ENCODE assay signal across 23 cellular contexts in the genomic region with DNA sequence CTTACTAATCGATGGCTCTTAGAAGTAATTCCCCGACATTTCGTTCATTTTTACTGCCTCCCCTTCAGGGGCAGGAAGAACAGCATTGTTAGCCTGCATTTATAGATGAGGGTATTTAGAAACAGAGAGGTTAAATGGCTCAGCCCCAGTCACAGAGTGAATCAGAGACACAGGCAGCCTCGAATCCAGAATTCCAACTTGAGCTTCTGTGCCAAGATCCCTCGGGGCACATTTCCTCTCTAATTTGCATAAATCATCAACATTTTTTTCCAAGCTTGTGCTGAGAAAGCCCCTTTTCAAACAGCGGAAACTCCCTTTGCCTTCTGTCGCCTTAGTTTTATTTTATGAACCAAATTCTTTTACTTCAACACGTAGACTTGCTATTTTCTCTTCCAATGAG.
DNase-seq lines count a peak whose midpoint lies in the region; ATAC-seq and TF ChIP-seq lines count a peak whose summit lies in the region.
"Had no signal": no experiment of that assay in that cellular context is flagged by ENCODE, and none has a peak within 500 bp of the region (broad histone marks: within the 10 kb centered on the region; RNA-seq: fewer than 3 reads in every experiment).

No MANE protein-coding gene starts in this region.

- H3K9ac ChIP-seq in SK-N-MC (ENCODE audit: insufficient read length) = no peak overlapping the region
- H3K9ac ChIP-seq: parathyroid adenoma had no signal

- DNase-seq in A172 (ENCODE audit: low spot score) (peak; percentile 18), ELR (ENCODE audit: low read depth) (peak; percentile 90), SK-N-MC (ENCODE audit: low read depth, low spot score) (peak; percentile 91), fibroblast of gingiva (ENCODE audit: low read depth) (peak; percentile 24), NCI-H1930 (lab: John Stamatoyannopoulos, UW) (no peak), HEK293T (ENCODE audit: extremely low spot score) (no peak), ACHN (no peak)
- DNase-seq: activated B cell treated with CpG ODN at 0.5 μM for 24 hours; adrenal gland; AML-193; DMS153; left colon; NCI-H1417; NCI-H510A treated with DMSO at 0.1 percent for 48 hours; stimulated activated naive B cell treated with anti-CD40 and anti-IgM and Interleukin-4, amounts not matched to agents 10 μg/mL and 1 μg/mL and 100 μg/mL, for 72 hours; upper lobe of right lung had no signal

- peak overlapping the region; percentile 84 for H3K27ac ChIP-seq in SK-N-MC
- H3K27ac ChIP-seq: adrenal gland, coronary artery, hepatocyte, parathyroid adenoma, upper lobe of right lung had no signal

- in situ Hi-C loops in ACHN (cut with HindIII; ENCODE audit: low pct_ligation_motif_present, low pct_unique_long_range_greater_than_20kb, low sequenced_read_pairs) = no loop called here

- peak overlapping the region; percentile 66 for H3K4me3 ChIP-seq in SK-N-MC
- H3K4me3 ChIP-seq: adrenal gland, coronary artery, hepatocyte, K562, upper lobe of right lung had no signal

- CTCF ChIA-PET in HEK293T (lab: Yijun Ruan, JAX) = no interaction called here

- H3K9me3 ChIP-seq in SK-N-MC (ENCODE audit: low read depth, low read length) = peaks cover 3% of the 10 kb centered on the region; the same call in 1 of the 2 replicates
- H3K9me3 ChIP-seq: upper lobe of right lung had no signal

- H3K36me3 ChIP-seq in SK-N-MC (ENCODE audit: insufficient read depth, low read length) = no peaks in the 10 kb centered on the region
- H3K36me3 ChIP-seq: adrenal gland, upper lobe of right lung had no signal

- POLR2A ChIA-PET in HEK293T (lab: Yijun Ruan, JAX) = interaction anchor here (0.7 kb wide), 1 partner anchor 13 kb away, joined by 3 read pairs; no protein-coding TSS in a partner anchor

- ATAC-seq in GM19467 (IDR thresholded peaks at IDR 0.05; ENCODE audit: unreplicated experiment) = no peak
- ATAC-seq: HCT116; K562; left colon; Panc1; stimulated activated naive B cell treated with anti-CD40 and anti-IgM and Interleukin-4, amounts not matched to agents 10 μg/mL and 1 μg/mL and 100 μg/mL, for 72 hours; upper lobe of right lung had no signal

TF ChIP-seq in HEK293T, 16 proteins besides CTCF, POLR2A, EP300 and RAD21:
- TF ChIP-seq SP1 (IDR thresholded peaks at IDR 0.05) = no peak
- TF ChIP-seq TARDBP (IDR thresholded peaks at IDR 0.05) = no peak
- no peak for TF ChIP-seq NFRKB (IDR thresholded peaks at IDR 0.05)
- no peak for TF ChIP-seq ELF4 (IDR thresholded peaks at IDR 0.05)
TF ChIP-seq in HEK293T: peak in this region for 0.

Comparison
In these comparisons a context has a peak if more than half of its experiments do, and no peak if none do; other contexts are left out.
1. DNase-seq: peak in A172 (single experiment), ELR (single experiment), SK-N-MC (single experiment) and fibroblast of gingiva (single experiment); none in NCI-H1930 (0 of 2), HEK293T (single experiment) and ACHN (single experiment).